23 cellular contexts compared by ENCODE assay signal in the genomic region with DNA sequence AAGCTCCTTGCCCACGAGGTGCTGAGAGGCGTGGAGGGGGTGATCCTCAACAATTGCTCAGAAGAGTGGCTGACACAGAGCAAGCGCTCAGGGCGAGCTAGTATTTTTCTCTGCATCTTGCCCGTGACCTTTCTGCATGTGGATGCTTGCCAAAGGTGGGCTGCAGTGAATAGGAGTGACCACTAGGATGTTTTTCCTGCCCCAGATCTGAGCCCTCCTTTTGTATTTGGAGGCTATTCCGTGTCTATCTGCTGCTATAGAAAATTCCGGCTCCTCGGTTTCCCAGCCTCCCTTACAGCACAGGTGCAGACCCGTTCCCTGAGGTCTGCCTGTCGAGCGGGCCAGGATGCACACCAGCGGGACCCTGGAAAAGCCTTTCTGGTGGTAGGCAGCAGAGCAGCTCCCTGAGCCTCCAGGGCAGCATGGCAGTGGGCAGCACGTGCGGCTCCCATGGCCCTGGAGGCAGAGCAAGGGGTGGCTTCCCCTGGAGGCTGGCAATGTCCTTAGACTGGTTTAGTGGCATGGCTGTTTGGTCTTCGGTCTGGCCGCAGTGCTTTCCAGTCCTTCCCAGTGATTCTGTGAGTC.
DNase-seq lines count a peak whose midpoint lies in the region; ATAC-seq, FAIRE-seq and TF ChIP-seq lines count a peak whose summit lies in the region.
"Had no signal": no experiment of that assay in that cellular context is flagged by ENCODE, and none has a peak within 500 bp of the region (broad histone marks: within the 10 kb centered on the region; RNA-seq: fewer than 3 reads in every experiment).

No MANE protein-coding gene starts in this region.

- no peaks in the 10 kb centered on the region for H3K4me1 ChIP-seq in right atrium auricular region
- H3K4me1 ChIP-seq: stomach, thyroid gland had no signal

- no peaks in the 10 kb centered on the region for H3K27me3 ChIP-seq in right atrium auricular region
- H3K27me3 ChIP-seq: stomach, thyroid gland had no signal

- no peaks in the 10 kb centered on the region for H3K36me3 Mint-ChIP-seq in mesothelial cell of epicardium
- H3K36me3 Mint-ChIP-seq in stimulated activated memory B cell treated with anti-CD40 and anti-IgM and Interleukin-4, amounts not matched to agents 10 μg/mL and 1 μg/mL and 100 μg/mL, for 72 hours: no peaks in the 10 kb centered on the region
- H3K36me3 Mint-ChIP-seq: CD4-positive, CD25-positive, alpha-beta regulatory T cell had no signal

- H3K36me3 ChIP-seq in right atrium auricular region: no peaks in the 10 kb centered on the region
- H3K36me3 ChIP-seq: stomach, thyroid gland had no signal

- H3K4me3 ChIP-seq in right atrium auricular region (no peak overlapping the region), choroid plexus epithelial cell (ENCODE audit: low read depth, low read length) (no peak overlapping the region)
- H3K4me3 ChIP-seq: lung, stomach, thyroid gland had no signal

- no peaks in the 10 kb centered on the region for H3K9me3 Mint-ChIP-seq in mesothelial cell of epicardium
- peaks cover 4% of the 10 kb centered on the region for H3K9me3 Mint-ChIP-seq in stimulated activated memory B cell treated with anti-CD40 and anti-IgM and Interleukin-4, amounts not matched to agents 10 μg/mL and 1 μg/mL and 100 μg/mL, for 72 hours
- H3K9me3 Mint-ChIP-seq: activated CD4-positive, alpha-beta T cell treated with anti-CD3 and anti-CD28 coated beads, Interleukin-2, amount 10 ng/mL, durations not matched to agents 24 days and 14 days; activated T-cell treated with anti-CD3 and anti-CD28 coated beads, Interleukin-2, amount 50 U/mL, for 4 hours; CD4-positive, CD25-positive, alpha-beta regulatory T cell had no signal

- H3K27ac ChIP-seq in right atrium auricular region: no peak overlapping the region
- H3K27ac ChIP-seq: epithelial cell of prostate, stomach, thyroid gland had no signal

- no peak for FAIRE-seq in RCC 7860 (lab: Jason Lieb, UNC)

- DNase-seq in cardiac septum (ENCODE audit: low spot score): peak; percentile 27
- DNase-seq in right atrium auricular region (ENCODE audit: low spot score): no peak
- no peak for DNase-seq in choroid plexus epithelial cell (ENCODE audit: low read depth)
- DNase-seq in mesothelial cell of epicardium (ENCODE audit: low spot score in 2 of 2, unreplicated experiment in 2 of 2): no peak
- no peak for DNase-seq in stimulated activated naive CD4-positive, alpha-beta T cell treated with Interleukin-2 at 50 U/mL for 16 hours (lab: John Stamatoyannopoulos, UW)
- DNase-seq in LoVo (ENCODE audit: low spot score): no peak
- no peak for DNase-seq in RCC 7860 (ENCODE audit: low spot score)
- DNase-seq: activated CD4-positive, alpha-beta T cell treated with anti-CD3 and anti-CD28 coated beads, Interleukin-2, amount 10 ng/mL, durations not matched to agents 24 days and 14 days; activated naive CD4-positive, alpha-beta T cell; activated T-cell treated with anti-CD3 and anti-CD28 coated beads, Interleukin-2, amount 50 U/mL, for 4 hours; CD4-positive, CD25-positive, alpha-beta regulatory T cell; Karpas-422; NCI-H146; NCI-H2171; NCI-H524; posterior cingulate gyrus; Right ventricle myocardium superior; stomach; thyroid gland had no signal

- peaks cover 19% of the 10 kb centered on the region for H3K27me3 Mint-ChIP-seq in mesothelial cell of epicardium (ENCODE audit: low read depth)
- peaks cover 14% of the 10 kb centered on the region for H3K27me3 Mint-ChIP-seq in stimulated activated memory B cell treated with anti-CD40 and anti-IgM and Interleukin-4, amounts not matched to agents 10 μg/mL and 1 μg/mL and 100 μg/mL, for 72 hours
- H3K27me3 Mint-ChIP-seq: activated CD4-positive, alpha-beta T cell treated with anti-CD3 and anti-CD28 coated beads, Interleukin-2, amount 10 ng/mL, durations not matched to agents 24 days and 14 days; CD4-positive, CD25-positive, alpha-beta regulatory T cell had no signal

- H3K27ac Mint-ChIP-seq in mesothelial cell of epicardium: no peak overlapping the region
- H3K27ac Mint-ChIP-seq in stimulated activated memory B cell treated with anti-CD40 and anti-IgM and Interleukin-4, amounts not matched to agents 10 μg/mL and 1 μg/mL and 100 μg/mL, for 72 hours: no peak overlapping the region
- H3K27ac Mint-ChIP-seq: activated CD4-positive, alpha-beta T cell treated with anti-CD3 and anti-CD28 coated beads, Interleukin-2, amount 10 ng/mL, durations not matched to agents 24 days and 14 days; CD4-positive, CD25-positive, alpha-beta regulatory T cell had no signal

- intact Hi-C loops in cardiac septum (cut with DNase I): no loop called here

- H3K9me3 ChIP-seq in right atrium auricular region: no peaks in the 10 kb centered on the region
- H3K9me3 ChIP-seq: stomach, thyroid gland had no signal

- no peak for ATAC-seq in stimulated activated memory B cell treated with anti-CD40 and anti-IgM and Interleukin-4, amounts not matched to agents 10 μg/mL and 1 μg/mL and 100 μg/mL, for 72 hours
- ATAC-seq: activated T-cell treated with anti-CD3 and anti-CD28 coated beads, Interleukin-2, amount 50 U/mL, for 4 hours had no signal

- no peak overlapping the region for H3K4me3 Mint-ChIP-seq in mesothelial cell of epicardium
- no peak overlapping the region for H3K4me3 Mint-ChIP-seq in stimulated activated memory B cell treated with anti-CD40 and anti-IgM and Interleukin-4, amounts not matched to agents 10 μg/mL and 1 μg/mL and 100 μg/mL, for 72 hours
- H3K4me3 Mint-ChIP-seq: activated CD4-positive, alpha-beta T cell treated with anti-CD3 and anti-CD28 coated beads, Interleukin-2, amount 10 ng/mL, durations not matched to agents 24 days and 14 days; activated T-cell treated with anti-CD3 and anti-CD28 coated beads, Interleukin-2, amount 50 U/mL, for 4 hours; CD4-positive, CD25-positive, alpha-beta regulatory T cell; neural crest cell had no signal

- no peak for TF ChIP-seq CTCF in right atrium auricular region (IDR thresholded peaks at IDR 0.05)
- TF ChIP-seq CTCF in choroid plexus epithelial cell (conservative IDR thresholded peaks at IDR 0.05; ENCODE audit: low read depth, low read length): peak; percentile 12
- peak; percentile 26 for TF ChIP-seq CTCF in mesothelial cell of epicardium (IDR thresholded peaks at IDR 0.05; ENCODE audit: unreplicated experiment)

- peaks cover 4% of the 10 kb centered on the region for H3K4me1 Mint-ChIP-seq in mesothelial cell of epicardium
- H3K4me1 Mint-ChIP-seq in stimulated activated memory B cell treated with anti-CD40 and anti-IgM and Interleukin-4, amounts not matched to agents 10 μg/mL and 1 μg/mL and 100 μg/mL, for 72 hours: no peaks in the 10 kb centered on the region
- H3K4me1 Mint-ChIP-seq: activated CD4-positive, alpha-beta T cell treated with anti-CD3 and anti-CD28 coated beads, Interleukin-2, amount 10 ng/mL, durations not matched to agents 24 days and 14 days; CD4-positive, CD25-positive, alpha-beta regulatory T cell; neural crest cell had no signal

Comparison
In these comparisons a context has a peak if more than half of its experiments do, and no peak if none do; other contexts are left out.
1. CTCF ChIP-seq: peak in choroid plexus epithelial cell (single experiment) and mesothelial cell of epicardium (single experiment); none in right atrium auricular region (0 of 2).